In the genomic region with DNA sequence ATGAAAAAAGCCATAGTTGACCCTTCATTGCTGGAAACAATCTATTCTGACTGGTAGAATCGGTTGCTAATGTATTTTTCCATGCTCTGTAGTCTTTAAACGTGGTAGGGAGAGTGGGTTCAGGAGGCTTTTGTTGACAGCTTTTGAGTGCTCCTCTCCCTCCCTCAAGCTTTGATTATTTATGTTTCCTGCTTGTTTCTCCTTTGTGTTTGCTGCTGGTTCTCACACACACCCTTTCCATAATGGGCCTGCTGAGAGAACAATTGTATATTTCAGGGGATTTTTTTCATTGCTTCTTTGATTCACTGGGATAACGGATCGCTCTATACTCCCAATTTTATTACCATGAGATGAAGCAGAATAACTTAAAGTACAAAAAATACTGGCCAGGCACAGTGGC, we compare ENCODE assay signal across 1 cellular context.
TF ChIP-seq lines count a peak whose summit lies in the region.

No MANE protein-coding gene starts in this region.

TF ChIP-seq in SK-N-SH treated with all-trans-retinoic acid at 6 μM for 48 hours, 23 proteins besides CTCF, POLR2A, EP300 and RAD21 (continued from another document):
- TF ChIP-seq TOX (CRISPR knock-in tag; IDR thresholded peaks at IDR 0.05; ENCODE audit: borderline replicate concordance) (no peak), ZFP30 (CRISPR knock-in tag; IDR thresholded peaks at IDR 0.05) (no peak), ZNF565 (CRISPR knock-in tag; conservative IDR thresholded peaks at IDR 0.05; ENCODE audit: low read depth) (no peak)
- TF ChIP-seq, protein P1, sequence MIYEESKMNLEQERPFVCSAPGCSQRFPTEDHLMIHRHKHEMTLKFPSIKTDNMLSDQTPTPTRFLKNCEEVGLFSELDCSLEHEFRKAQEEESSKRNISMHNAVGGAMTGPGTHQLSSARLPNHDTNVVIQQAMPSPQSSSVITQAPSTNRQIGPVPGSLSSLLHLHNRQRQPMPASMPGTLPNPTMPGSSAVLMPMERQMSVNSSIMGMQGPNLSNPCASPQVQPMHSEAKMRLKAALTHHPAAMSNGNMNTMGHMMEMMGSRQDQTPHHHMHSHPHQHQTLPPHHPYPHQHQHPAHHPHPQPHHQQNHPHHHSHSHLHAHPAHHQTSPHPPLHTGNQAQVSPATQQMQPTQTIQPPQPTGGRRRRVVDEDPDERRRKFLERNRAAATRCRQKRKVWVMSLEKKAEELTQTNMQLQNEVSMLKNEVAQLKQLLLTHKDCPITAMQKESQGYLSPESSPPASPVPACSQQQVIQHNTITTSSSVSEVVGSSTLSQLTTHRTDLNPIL (CRISPR knock-in tag; IDR thresholded peaks at IDR 0.05; ENCODE audit: low read depth): no peak
